21 cellular contexts compared by ENCODE assay signal in the genomic region with DNA sequence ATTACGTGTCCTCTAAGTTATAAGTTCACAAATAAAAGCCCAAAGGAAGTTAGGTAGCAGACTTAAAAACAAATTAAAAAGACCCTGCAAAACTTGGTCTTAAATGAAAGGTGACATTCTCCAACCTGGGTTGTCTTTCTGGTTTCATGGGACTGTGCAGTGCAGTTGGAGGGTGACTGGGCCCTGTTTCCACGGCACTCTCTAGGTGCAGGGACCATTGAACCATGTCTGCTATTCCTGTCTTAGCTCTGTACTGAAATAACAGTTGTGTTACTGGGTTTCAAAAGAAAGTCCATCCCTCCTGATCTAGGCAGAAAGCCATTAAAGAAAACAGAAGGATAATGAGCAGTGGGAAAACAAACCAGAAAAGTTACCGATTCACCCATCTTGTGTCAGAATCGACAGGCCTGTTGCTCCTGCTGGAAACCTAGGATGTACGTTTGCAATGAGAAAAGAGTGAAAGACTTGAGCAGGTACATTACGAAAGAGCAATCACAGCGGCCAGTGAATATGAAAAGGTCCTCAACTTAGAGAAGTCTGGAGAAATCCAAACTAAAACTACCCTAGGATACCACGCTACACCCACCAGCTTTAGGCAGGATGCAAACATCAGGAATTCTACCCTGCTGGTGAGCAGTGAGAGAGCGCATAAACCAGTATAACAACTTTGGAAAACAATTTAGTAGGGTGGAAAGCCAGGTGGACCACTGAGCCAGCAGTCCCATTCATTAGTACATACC. TPM values are rescaled to one million over a fixed set of nuclear protein-coding genes. Genes with fewer than 3 reads are reported as not detected.
DNase-seq lines count a peak whose midpoint lies in the region; ATAC-seq and TF ChIP-seq lines count a peak whose summit lies in the region.
"Had no signal": no experiment of that assay in that cellular context is flagged by ENCODE, and none has a peak within 500 bp of the region (broad histone marks: within the 10 kb centered on the region; RNA-seq: fewer than 3 reads in every experiment).

No MANE protein-coding gene starts in this region.

- peaks cover 2% of the 10 kb centered on the region for H3K4me1 Mint-ChIP-seq in activated CD4-positive, alpha-beta T cell treated with anti-CD3 and anti-CD28 coated beads, Interleukin-2, amount 10 ng/mL, durations not matched to agents 24 days and 14 days
- peaks cover 6% of the 10 kb centered on the region for H3K4me1 Mint-ChIP-seq in activated CD4-positive, alpha-beta T cell treated with anti-CD3 and anti-CD28 coated beads, Interleukin-2, amount 10 ng/mL, durations not matched to agents 7 days and 5 days
- peaks cover 15 to 24% of the 10 kb centered on the region in 2 donors for H3K4me1 Mint-ChIP-seq in stimulated activated naive B cell treated with anti-CD40 and anti-IgM and Interleukin-4, amounts not matched to agents 10 μg/mL and 1 μg/mL and 100 μg/mL, for 72 hours
- H3K4me1 Mint-ChIP-seq: CD8-positive, alpha-beta memory T cell had no signal

- POLR2A ChIA-PET in activated CD4-positive, alpha-beta T cell treated with anti-CD3 and anti-CD28 coated beads, Interleukin-2, amount 10 ng/mL, durations not matched to agents 7 days and 5 days (lab: Charles Lee): no interaction called here

- ATAC-seq in stimulated activated naive B cell treated with anti-CD40 and anti-IgM and Interleukin-4, amounts not matched to agents 10 μg/mL and 1 μg/mL and 100 μg/mL, for 72 hours (replicated peaks): peak; percentile 44 to 67
- ATAC-seq in mucosa of descending colon: no peak
- ATAC-seq in HG03139 (IDR thresholded peaks at IDR 0.05; ENCODE audit: unreplicated experiment): no peak
- ATAC-seq: Panc1, psoas muscle had no signal

- peaks cover 9% of the 10 kb centered on the region for H3K27me3 Mint-ChIP-seq in activated CD4-positive, alpha-beta T cell treated with anti-CD3 and anti-CD28 coated beads, Interleukin-2, amount 10 ng/mL, durations not matched to agents 24 days and 14 days
- H3K27me3 Mint-ChIP-seq in activated CD4-positive, alpha-beta T cell treated with anti-CD3 and anti-CD28 coated beads, Interleukin-2, amount 10 ng/mL, durations not matched to agents 7 days and 5 days: peaks cover 12% of the 10 kb centered on the region
- H3K27me3 Mint-ChIP-seq in stimulated activated naive B cell treated with anti-CD40 and anti-IgM and Interleukin-4, amounts not matched to agents 10 μg/mL and 1 μg/mL and 100 μg/mL, for 72 hours: no peaks in the 10 kb centered on the region

- no peaks in the 10 kb centered on the region for H3K36me3 Mint-ChIP-seq in activated CD4-positive, alpha-beta T cell treated with anti-CD3 and anti-CD28 coated beads, Interleukin-2, amount 10 ng/mL, durations not matched to agents 24 days and 14 days (ENCODE audit: low read depth)
- H3K36me3 Mint-ChIP-seq in activated CD4-positive, alpha-beta T cell treated with anti-CD3 and anti-CD28 coated beads, Interleukin-2, amount 10 ng/mL, durations not matched to agents 7 days and 5 days (ENCODE audit: low read depth): no peaks in the 10 kb centered on the region
- no peaks in the 10 kb centered on the region for H3K36me3 Mint-ChIP-seq in stimulated activated naive B cell treated with anti-CD40 and anti-IgM and Interleukin-4, amounts not matched to agents 10 μg/mL and 1 μg/mL and 100 μg/mL, for 72 hours
- H3K36me3 Mint-ChIP-seq: CD8-positive, alpha-beta memory T cell had no signal

- H3K36me3 ChIP-seq in mucosa of descending colon (ENCODE audit: low read depth): no peaks in the 10 kb centered on the region

- DNase-seq in activated CD4-positive, alpha-beta T cell treated with anti-CD3 and anti-CD28 coated beads, Interleukin-2, amount 10 ng/mL, durations not matched to agents 24 days and 14 days: peak; percentile 34
- DNase-seq in activated CD4-positive, alpha-beta T cell treated with anti-CD3 and anti-CD28 coated beads, Interleukin-2, amount 10 ng/mL, durations not matched to agents 7 days and 5 days: no peak
- DNase-seq in HuH-7.5 (ENCODE audit: low spot score) (peak; percentile 23), germinal center (ENCODE audit: low spot score) (peak; percentile 8), mucosa of descending colon (no peak), OCI-M2 (lab: John Stamatoyannopoulos, UW; ENCODE audit: unreplicated experiment) (no peak)
- DNase-seq in stimulated activated naive B cell treated with anti-CD40 and anti-IgM and Interleukin-4, amounts not matched to agents 10 μg/mL and 1 μg/mL and 100 μg/mL, for 72 hours: no peak
- DNase-seq: 8988T; activated CD8-positive, alpha-beta memory T cell treated with anti-CD3 and anti-CD28 coated beads, Interleukin-2, amount 50 U/mL, for 4 hours; activated naive CD4-positive, alpha-beta T cell; CD8-positive, alpha-beta memory T cell; EL; head of caudate nucleus; NCI-H146; NCI-H446; psoas muscle; T-helper 1 cell had no signal

- H3K4me3 ChIP-seq in mucosa of descending colon: no peak overlapping the region
- H3K4me3 ChIP-seq: psoas muscle had no signal

- H3K9me3 ChIP-seq in mucosa of descending colon: no peaks in the 10 kb centered on the region
- H3K9me3 ChIP-seq: psoas muscle had no signal

- TF ChIP-seq CTCF in mucosa of descending colon (IDR thresholded peaks at IDR 0.05): no peak

- CTCF ChIA-PET in activated CD4-positive, alpha-beta T cell treated with anti-CD3 and anti-CD28 coated beads, Interleukin-2, amount 10 ng/mL, durations not matched to agents 7 days and 5 days (lab: Charles Lee): no interaction called here

- no peak overlapping the region for H3K27ac Mint-ChIP-seq in activated CD4-positive, alpha-beta T cell treated with anti-CD3 and anti-CD28 coated beads, Interleukin-2, amount 10 ng/mL, durations not matched to agents 24 days and 14 days
- no peak overlapping the region for H3K27ac Mint-ChIP-seq in activated CD4-positive, alpha-beta T cell treated with anti-CD3 and anti-CD28 coated beads, Interleukin-2, amount 10 ng/mL, durations not matched to agents 7 days and 5 days
- H3K27ac Mint-ChIP-seq in stimulated activated naive B cell treated with anti-CD40 and anti-IgM and Interleukin-4, amounts not matched to agents 10 μg/mL and 1 μg/mL and 100 μg/mL, for 72 hours: peak overlapping the region; percentile 25

- H3K9me3 Mint-ChIP-seq in activated CD4-positive, alpha-beta T cell treated with anti-CD3 and anti-CD28 coated beads, Interleukin-2, amount 10 ng/mL, durations not matched to agents 24 days and 14 days: no peaks in the 10 kb centered on the region
- H3K9me3 Mint-ChIP-seq in activated CD4-positive, alpha-beta T cell treated with anti-CD3 and anti-CD28 coated beads, Interleukin-2, amount 10 ng/mL, durations not matched to agents 7 days and 5 days: no peaks in the 10 kb centered on the region
- no peaks in the 10 kb centered on the region for H3K9me3 Mint-ChIP-seq in stimulated activated naive B cell treated with anti-CD40 and anti-IgM and Interleukin-4, amounts not matched to agents 10 μg/mL and 1 μg/mL and 100 μg/mL, for 72 hours
- H3K9me3 Mint-ChIP-seq: CD8-positive, alpha-beta memory T cell had no signal

- H3K4me3 Mint-ChIP-seq in activated CD4-positive, alpha-beta T cell treated with anti-CD3 and anti-CD28 coated beads, Interleukin-2, amount 10 ng/mL, durations not matched to agents 24 days and 14 days: no peak overlapping the region
- no peak overlapping the region for H3K4me3 Mint-ChIP-seq in activated CD4-positive, alpha-beta T cell treated with anti-CD3 and anti-CD28 coated beads, Interleukin-2, amount 10 ng/mL, durations not matched to agents 7 days and 5 days
- no peak overlapping the region for H3K4me3 Mint-ChIP-seq in stimulated activated naive B cell treated with anti-CD40 and anti-IgM and Interleukin-4, amounts not matched to agents 10 μg/mL and 1 μg/mL and 100 μg/mL, for 72 hours
- H3K4me3 Mint-ChIP-seq: CD8-positive, alpha-beta memory T cell had no signal

- H3K4me1 ChIP-seq in mucosa of descending colon (ENCODE audit: low read depth): no peaks in the 10 kb centered on the region
- H3K4me1 ChIP-seq: psoas muscle had no signal

- intact Hi-C loops in activated CD4-positive, alpha-beta T cell treated with anti-CD3 and anti-CD28 coated beads, Interleukin-2, amount 10 ng/mL, durations not matched to agents 24 days and 14 days (cut with micrococcal nuclease): no loop called here
- intact Hi-C loops in mucosa of descending colon (cut with DNase I, micrococcal nuclease): no loop called here

RNA-seq across cellular contexts. Expression of a gene that starts 24.5 kb away (rescaled TPM):
- total RNA-seq in activated CD4-positive, alpha-beta T cell treated with anti-CD3 and anti-CD28 coated beads, Interleukin-2, amount 10 ng/mL, durations not matched to agents 24 days and 14 days: not detected in 2 replicates
- total RNA-seq in activated CD4-positive, alpha-beta T cell treated with anti-CD3 and anti-CD28 coated beads, Interleukin-2, amount 10 ng/mL, durations not matched to agents 7 days and 5 days: not detected
- not detected for total RNA-seq in mucosa of descending colon
- total RNA-seq: astrocyte; CD8-positive, alpha-beta memory T cell; psoas muscle; temporal lobe had no signal

RNA-seq across cellular contexts. Expression of a gene that starts 45.0 kb away (rescaled TPM):
- total RNA-seq in activated CD4-positive, alpha-beta T cell treated with anti-CD3 and anti-CD28 coated beads, Interleukin-2, amount 10 ng/mL, durations not matched to agents 24 days and 14 days: 2.9 and 3.1 TPM in 2 replicates
- under 1 TPM; 0.12 to 0.50 TPM for total RNA-seq in activated CD4-positive, alpha-beta T cell treated with anti-CD3 and anti-CD28 coated beads, Interleukin-2, amount 10 ng/mL, durations not matched to agents 7 days and 5 days
- total RNA-seq in mucosa of descending colon: 1 to 10 TPM; 2.3 to 3.7 (median 2.7) TPM

Comparison
In these comparisons a context has a peak if more than half of its experiments do, and no peak if none do; other contexts are left out.
1. DNase-seq: peak in activated CD4-positive, alpha-beta T cell treated with anti-CD3 and anti-CD28 coated beads, Interleukin-2, amount 10 ng/mL, durations not matched to agents 24 days and 14 days (single experiment), HuH-7.5 (single experiment) and germinal center (single experiment); none in activated CD4-positive, alpha-beta T cell treated with anti-CD3 and anti-CD28 coated beads, Interleukin-2, amount 10 ng/mL, durations not matched to agents 7 days and 5 days (single experiment), stimulated activated naive B cell treated with anti-CD40 and anti-IgM and Interleukin-4, amounts not matched to agents 10 μg/mL and 1 μg/mL and 100 μg/mL, for 72 hours (single experiment), mucosa of descending colon (0 of 3) and OCI-M2 (single experiment).
2. ATAC-seq: peak in stimulated activated naive B cell treated with anti-CD40 and anti-IgM and Interleukin-4, amounts not matched to agents 10 μg/mL and 1 μg/mL and 100 μg/mL, for 72 hours (2 of 2); none in mucosa of descending colon (single experiment) and HG03139 (single experiment).